In genomic region chr10:52858722-52859121, GRCh38 we compare ENCODE assay signal across 24 cellular contexts.
DNase-seq lines count a peak whose midpoint lies in the region; ATAC-seq, FAIRE-seq and TF ChIP-seq lines count a peak whose summit lies in the region.
"Had no signal": no experiment of that assay in that cellular context is flagged by ENCODE, and none has a peak within 500 bp of the region (broad histone marks: within the 10 kb centered on the region; RNA-seq: fewer than 3 reads in every experiment).

No MANE protein-coding gene starts in this region.

- no peaks in the 10 kb centered on the region for H3K9me1 ChIP-seq in keratinocyte (ENCODE audit: control insufficient read depth, extremely low read depth, insufficient read depth, low read length)

- DNase-seq in mammary epithelial cell = peak; percentile 23
- DNase-seq in MCF 10A (ENCODE audit: unreplicated experiment) = no peak
- no peak for DNase-seq in left ventricle myocardium superior
- no peak for DNase-seq in cardiac septum (ENCODE audit: low spot score)
- DNase-seq in H1 (ENCODE audit: low read depth in 1 of 2, low spot score in 2 of 2) = no peak
- DNase-seq in keratinocyte (ENCODE audit: low read depth, low spot score) = no peak
- DNase-seq: AML-193; Caco-2; Calu3; CD4-positive, alpha-beta T cell; CD8-positive, alpha-beta T cell; DMS79 treated with DMSO at 0.1 percent for 48 hours; GF-D8 had no signal

- no peaks in the 10 kb centered on the region for H3K36me3 Mint-ChIP-seq in MCF 10A (ENCODE audit: insufficient read depth, unreplicated experiment)
- H3K36me3 Mint-ChIP-seq: CD8-positive, alpha-beta T cell had no signal

- dilution Hi-C loops in mammary epithelial cell (cut with HindIII; ENCODE audit: low sequenced_read_pairs) (no loop called here), keratinocyte (cut with MboI; ENCODE audit: extremely low pct_ligation_motif_present, low sequenced_read_pairs) (no loop called here)

- no peaks in the 10 kb centered on the region for H3K23me2 ChIP-seq in H1 (ENCODE audit: low read depth, low read length)

- no peak overlapping the region for H2BK15ac ChIP-seq in H1 (ENCODE audit: low read length)

- H2AK5ac ChIP-seq in H1 (ENCODE audit: low read depth, low read length) = no peak overlapping the region

- no peak overlapping the region for H4K8ac ChIP-seq in H1 (ENCODE audit: extremely low read depth, insufficient read depth, low read length)

- H4K5ac ChIP-seq in H1 (ENCODE audit: insufficient read length, low read depth, low read length) = no peak overlapping the region

- no peak overlapping the region for H3K18ac ChIP-seq in H1 (ENCODE audit: extremely low read depth, low read length)

- H3K79me1 ChIP-seq in H1 (ENCODE audit: low read depth, low read length) = no peaks in the 10 kb centered on the region

- H3K27me3 ChIP-seq in mammary epithelial cell (ENCODE audit: insufficient read depth, low read length) (no peaks in the 10 kb centered on the region), H1 (replicated peaks in 1 of 4; ENCODE audit: control insufficient read depth in 3 of 4, extremely low read depth in 1 of 4, insufficient read depth in 3 of 4, low read length in 3 of 4) (no peaks in the 10 kb centered on the region), keratinocyte (ENCODE audit: control insufficient read depth, extremely low read depth, insufficient read depth, low read length) (no peaks in the 10 kb centered on the region)
- H3K27me3 ChIP-seq: BLaER1 treated with 17β-estradiol and CSF1 and Interleukin-3, amounts not matched to agents 10 nM and 100 nM had no signal

- no peak overlapping the region for H3K23ac ChIP-seq in H1 (ENCODE audit: insufficient read length)

- TF ChIP-seq POLR2A in H1 (IDR thresholded peaks at IDR 0.05; ENCODE audit: control extremely low read depth in 1 of 2, low read depth in 2 of 2, low read length in 2 of 2) = no peak

- H3K14ac ChIP-seq in H1 (ENCODE audit: insufficient read length) = no peak overlapping the region

- H2BK120ac ChIP-seq in H1 (replicated peaks; ENCODE audit: low read depth, low read length) = no peak overlapping the region

- no peak overlapping the region for H2BK5ac ChIP-seq in H1 (ENCODE audit: low read depth, low read length)

- TF ChIP-seq RAD21 in H1 (IDR thresholded peaks at IDR 0.05 in 1 of 2, conservative IDR thresholded peaks at IDR 0.05 in 1 of 2; ENCODE audit: low read depth in 2 of 2, low read length in 2 of 2) = no peak

- H3K79me2 ChIP-seq in mammary epithelial cell (ENCODE audit: insufficient read depth, low read length) = no peaks in the 10 kb centered on the region
- H3K79me2 ChIP-seq in H1 (ENCODE audit: control insufficient read depth in 1 of 2, insufficient read depth in 2 of 2, low read length in 2 of 2) = no peaks in the 10 kb centered on the region
- H3K79me2 ChIP-seq in keratinocyte (ENCODE audit: control insufficient read depth, insufficient read depth, low read length) = no peaks in the 10 kb centered on the region

- no peak overlapping the region for H4K91ac ChIP-seq in H1 (replicated peaks; ENCODE audit: insufficient read length, low read length)

- intact Hi-C loops in mammary epithelial cell (cut with micrococcal nuclease) (no loop called here), MCF 10A (cut with micrococcal nuclease) (no loop called here), left ventricle myocardium superior (cut with micrococcal nuclease) (no loop called here), cardiac septum (cut with DNase I) (no loop called here)

- TF ChIP-seq EP300 in H1 (IDR thresholded peaks at IDR 0.05; ENCODE audit: borderline replicate concordance in 1 of 2, low read depth in 2 of 2, low read length in 2 of 2) = no peak

- H2BK20ac ChIP-seq in H1 (ENCODE audit: low read length) = no peak overlapping the region

- BruUV-seq in mammary epithelial cell (replicated peaks; lab: Mats Ljungman, UMichigan) = no TSS peak
- no TSS peak for BruUV-seq in MCF 10A (replicated peaks; lab: Mats Ljungman, UMichigan)

- FAIRE-seq in H1 (lab: Jason Lieb, UNC) (peak; percentile 57), keratinocyte (lab: Jason Lieb, UNC) (peak; percentile 61)
- FAIRE-seq: A549, D721Med, G401.6, GM12891, GM19239 had no signal

- ATAC-seq in left ventricle myocardium superior (peak; percentile 68), GM18519 (IDR thresholded peaks at IDR 0.05; ENCODE audit: low FRiP score, unreplicated experiment) (no peak)
- no peak for ATAC-seq in activated CD4-positive, CD25-positive, alpha-beta regulatory T cell treated with anti-CD3 and anti-CD28 coated beads, Interleukin-2, amount 50 U/mL, for 24 hours
- ATAC-seq: A549; CD8-positive, alpha-beta T cell had no signal

- H2BK12ac ChIP-seq in H1 (ENCODE audit: low read depth, low read length) = no peak overlapping the region

- no peak overlapping the region for H3K27ac Mint-ChIP-seq in MCF 10A (ENCODE audit: low read depth, unreplicated experiment)
- H3K27ac Mint-ChIP-seq: B cell; CD4-positive, alpha-beta T cell; CD8-positive, alpha-beta T cell had no signal

- TF ChIP-seq CTCF in mammary epithelial cell (conservative IDR thresholded peaks at IDR 0.05 in 1 of 2, IDR thresholded peaks at IDR 0.05 in 1 of 2; ENCODE audit: extremely low read depth in 1 of 2, insufficient read depth in 1 of 2, low read depth in 1 of 2, low read length in 2 of 2) = no peak
- no peak for TF ChIP-seq CTCF in MCF 10A (IDR thresholded peaks at IDR 0.05; ENCODE audit: unreplicated experiment)
- TF ChIP-seq CTCF in H1 (IDR thresholded peaks at IDR 0.05; ENCODE audit: control extremely low read depth in 1 of 3, insufficient read depth in 1 of 3, low read depth in 1 of 3, low read length in 3 of 3) = no peak
- TF ChIP-seq CTCF in keratinocyte (optimal IDR thresholded peaks at IDR 0.05 in 1 of 3, IDR thresholded peaks at IDR 0.05 in 1 of 3, conservative IDR thresholded peaks at IDR 0.05 in 1 of 3; ENCODE audit: extremely low read depth in 1 of 3, insufficient read depth in 2 of 3, low read length in 3 of 3) = no peak

- H3K4ac ChIP-seq in H1 (replicated peaks; ENCODE audit: insufficient read length, low read depth, low read length) = no peak overlapping the region

- CTCF ChIA-PET in mammary epithelial cell (lab: Charles Lee; ENCODE audit: low non-redundant PET) (no interaction called here), MCF 10A (lab: Yijun Ruan, JAX) (interaction anchor here (0.6 to 1.9 kb wide), 2 partner anchors 41 to 53 kb away, joined by 3 to 10 read pairs; no protein-coding TSS in a partner anchor), H1 (lab: Charles Lee; ENCODE audit: partially characterized antibody) (no interaction called here)

- WGBS in mammary epithelial cell (ENCODE audit: low coverage, missing lambda C conversion rate) = 50% methylated on average over 2 of the region's 2 CpGs
- 86% methylated on average over 2 of the region's 2 CpGs; no CpG with 5 or more reads in 1 of the 2 experiments for WGBS in H1 (ENCODE audit: extremely low coverage in 1 of 2, insufficient coverage in 1 of 2, insufficient read length in 1 of 2, insufficient replicate concordance in 2 of 2, low coverage in 1 of 2, low lambda C conversion rate in 2 of 2, missing lambda C conversion rate in 1 of 2), 2 experiments

- POLR2A ChIA-PET in MCF 10A (lab: Yijun Ruan, JAX) = no interaction called here
- POLR2A ChIA-PET in H1 (lab: Charles Lee; ENCODE audit: partially characterized antibody) = no interaction called here

- in situ Hi-C loops in mammary epithelial cell (cut with MboI; ENCODE audit: low sequenced_read_pairs in 2 of 2) = no loop called here

- H2AFZ ChIP-seq in mammary epithelial cell (ENCODE audit: low read depth, low read length) = peak overlapping the region; percentile 84
- H2AFZ ChIP-seq in H1 (ENCODE audit: low read length) = 0 out of 2 replicates have a peak overlapping the region, but pooled peaks have one; percentile 64
- H2AFZ ChIP-seq in keratinocyte (ENCODE audit: control insufficient read depth, low read length) = peak overlapping the region; percentile 35

- no peaks in the 10 kb centered on the region for H4K20me1 ChIP-seq in mammary epithelial cell (ENCODE audit: insufficient read depth, low read length)
- H4K20me1 ChIP-seq in H1 (replicated peaks in 1 of 2; ENCODE audit: control insufficient read depth in 1 of 2, insufficient read depth in 2 of 2, low read length in 2 of 2) = no peaks in the 10 kb centered on the region
- no peaks in the 10 kb centered on the region for H4K20me1 ChIP-seq in keratinocyte (ENCODE audit: control insufficient read depth, extremely low read depth, insufficient read depth, low read length)
- H4K20me1 ChIP-seq: BLaER1 treated with 17β-estradiol and CSF1 and Interleukin-3, amounts not matched to agents 10 nM and 100 nM had no signal

- H3K4me1 ChIP-seq in mammary epithelial cell (ENCODE audit: insufficient read depth, low read length) (peaks cover 13% of the 10 kb centered on the region), H1 (replicated peaks in 1 of 4; ENCODE audit: control insufficient read depth in 3 of 4, insufficient read depth in 4 of 4, low read length in 3 of 4) (no peaks in the 10 kb centered on the region), keratinocyte (ENCODE audit: control insufficient read depth, extremely low read depth, insufficient read depth, low read length) (peaks cover 4% of the 10 kb centered on the region)
- H3K4me1 ChIP-seq: A549, Caco-2 had no signal

- peaks cover 17% of the 10 kb centered on the region for H3K4me1 Mint-ChIP-seq in MCF 10A (ENCODE audit: insufficient read depth, unreplicated experiment)
- H3K4me1 Mint-ChIP-seq: B cell had no signal

- no peak overlapping the region for H3K4me3 ChIP-seq in mammary epithelial cell (replicated peaks in 1 of 3; ENCODE audit: insufficient read depth in 1 of 3, low read depth in 2 of 3, low read length in 3 of 3)
- H3K4me3 ChIP-seq in H1 (ENCODE audit: extremely low read depth in 1 of 4, insufficient read depth in 2 of 4, low read depth in 3 of 4, low read length in 4 of 4) = no peak overlapping the region
- no peak overlapping the region for H3K4me3 ChIP-seq in keratinocyte (ENCODE audit: control insufficient read depth in 2 of 3, extremely low read depth in 1 of 3, insufficient read depth in 2 of 3, low read depth in 1 of 3, low read length in 3 of 3)
- H3K4me3 ChIP-seq: A549; BLaER1 treated with 17β-estradiol and CSF1 and Interleukin-3, amounts not matched to agents 10 nM and 100 nM had no signal

- no peaks in the 10 kb centered on the region for H3K9me3 ChIP-seq in mammary epithelial cell (replicated peaks; ENCODE audit: insufficient read depth, low read length)
- H3K9me3 ChIP-seq in H1 (ENCODE audit: insufficient read depth in 2 of 2, low read depth in 1 of 2, low read length in 1 of 2) = no peaks in the 10 kb centered on the region
- H3K9me3 ChIP-seq in keratinocyte (ENCODE audit: control insufficient read depth, low read depth, low read length) = no peaks in the 10 kb centered on the region
- H3K9me3 ChIP-seq: A549; BLaER1 treated with 17β-estradiol and CSF1 and Interleukin-3, amounts not matched to agents 10 nM and 100 nM; Caco-2 had no signal

- H3K27ac ChIP-seq in mammary epithelial cell (ENCODE audit: insufficient read depth, low read depth, low read length) (no peak overlapping the region), H1 (ENCODE audit: low read depth, low read length) (no peak overlapping the region), keratinocyte (ENCODE audit: control insufficient read depth, insufficient read depth, low read length) (no peak overlapping the region)
- H3K27ac ChIP-seq: 22Rv1; A549; BLaER1 treated with 17β-estradiol and CSF1 and Interleukin-3, amounts not matched to agents 10 nM and 100 nM; C4-2B had no signal

- H3K9ac ChIP-seq in mammary epithelial cell (ENCODE audit: insufficient read depth, low read length) (no peak overlapping the region), H1 (replicated peaks in 1 of 4; ENCODE audit: extremely low read depth in 1 of 4, low read depth in 3 of 4, low read length in 3 of 4) (no peak overlapping the region), keratinocyte (ENCODE audit: control insufficient read depth, extremely low read depth, insufficient read depth, low read length) (no peak overlapping the region)
- H3K9ac ChIP-seq: BLaER1 treated with 17β-estradiol and CSF1 and Interleukin-3, amounts not matched to agents 10 nM and 100 nM had no signal

- no peak overlapping the region for H3K56ac ChIP-seq in H1 (replicated peaks; ENCODE audit: insufficient read length, low read depth, low read length)

- H3K9me3 Mint-ChIP-seq in MCF 10A (ENCODE audit: unreplicated experiment) = no peaks in the 10 kb centered on the region
- H3K9me3 Mint-ChIP-seq: CD4-positive, alpha-beta T cell; CD8-positive, alpha-beta T cell had no signal

- H3K4me3 Mint-ChIP-seq in MCF 10A (ENCODE audit: unreplicated experiment) = no peak overlapping the region
- H3K4me3 Mint-ChIP-seq: B cell; CD4-positive, alpha-beta T cell; CD8-positive, alpha-beta T cell had no signal

- H3K4me2 ChIP-seq in mammary epithelial cell (ENCODE audit: insufficient read depth, low read depth, low read length) (no peak overlapping the region), H1 (ENCODE audit: insufficient read depth in 1 of 2, low read depth in 2 of 2, low read length in 2 of 2) (no peak overlapping the region), keratinocyte (ENCODE audit: control insufficient read depth, extremely low read depth, insufficient read depth, low read depth, low read length) (no peak overlapping the region)
- H3K4me2 ChIP-seq: A549; BLaER1 treated with 17β-estradiol and CSF1 and Interleukin-3, amounts not matched to agents 10 nM and 100 nM had no signal

- H3K27me3 Mint-ChIP-seq in MCF 10A (ENCODE audit: insufficient read depth, unreplicated experiment) = no peaks in the 10 kb centered on the region
- H3K27me3 Mint-ChIP-seq: B cell; CD4-positive, alpha-beta T cell had no signal

- no peaks in the 10 kb centered on the region for H3K36me3 ChIP-seq in mammary epithelial cell (ENCODE audit: insufficient read depth, low read length)
- no peaks in the 10 kb centered on the region for H3K36me3 ChIP-seq in H1 (ENCODE audit: control insufficient read depth in 2 of 4, insufficient read depth in 4 of 4, low read length in 3 of 4)
- H3K36me3 ChIP-seq in keratinocyte (ENCODE audit: control insufficient read depth in 2 of 2, extremely low read depth in 1 of 2, insufficient read depth in 2 of 2, low read length in 2 of 2) = no peaks in the 10 kb centered on the region
- H3K36me3 ChIP-seq: BLaER1 treated with 17β-estradiol and CSF1 and Interleukin-3, amounts not matched to agents 10 nM and 100 nM had no signal
